ENCODE assay signal across 16 cellular contexts in genomic region chr17:55301521-55302406, GRCh38. TPM values are rescaled to one million over a fixed set of nuclear protein-coding genes. Genes with fewer than 3 reads are reported as not detected.
A peak's percentile ranks its signal among the peaks of the same experiment; 100 is the strongest.
DNase-seq lines count a peak whose midpoint lies in the region; ATAC-seq and TF ChIP-seq lines count a peak whose summit lies in the region.
"Had no signal": no experiment of that assay in that cellular context is flagged by ENCODE, and none has a peak within 500 bp of the region (broad histone marks: within the 10 kb centered on the region; RNA-seq: fewer than 3 reads in every experiment).

No MANE protein-coding gene starts in this region.

- H3K27me3 ChIP-seq in A673 (replicated peaks; ENCODE audit: insufficient read depth, low read depth, low read length, poor library complexity): no peaks in the 10 kb centered on the region
- no peaks in the 10 kb centered on the region for H3K27me3 ChIP-seq in left lung

- DNase-seq in A673 (ENCODE audit: low spot score) (peak; percentile 41), NCI-H1105 treated with DMSO at 0.1 percent for 48 hours (lab: John Stamatoyannopoulos, UW) (peak; percentile 15), cerebellar cortex (ENCODE audit: low spot score) (peak; percentile 16), left lung (no peak), AG20443 (ENCODE audit: low spot score) (no peak), iPS-NIHi7 (ENCODE audit: extremely low spot score) (no peak), DMS153 treated with DMSO at 0.1 percent for 48 hours (lab: John Stamatoyannopoulos, UW; ENCODE audit: unreplicated experiment) (no peak)
- DNase-seq: activated CD4-positive, alpha-beta memory T cell treated with anti-CD3 and anti-CD28 coated beads, Interleukin-2, amount 10 ng/mL, durations not matched to agents 7 days and 5 days; activated naive CD8-positive, alpha-beta T cell treated with anti-CD3 and anti-CD28 coated beads for 36 hours; activated T-cell treated with anti-CD3 and anti-CD28 coated beads, Interleukin-2, amount 50 U/mL, for 4 hours; COR-L47; foreskin melanocyte; H7; NCI-H1930; stimulated activated CD4-positive, alpha-beta T cell treated with anti-CD3 and anti-CD28 coated beads, Interleukin-2, amount 100 ng/mL, for 24 hours had no signal

- H3K4me3 ChIP-seq in A673 (ENCODE audit: low read depth, low read length, poor library complexity, severe bottlenecking) (no peak overlapping the region), left lung (no peak overlapping the region)

- CTCF ChIA-PET in A673 (lab: Charles Lee): no interaction called here

- no peak overlapping the region for H3K27ac ChIP-seq in A673 (ENCODE audit: low read depth, low read length, poor library complexity, severe bottlenecking)
- H3K27ac ChIP-seq in left lung: no peak overlapping the region

- no peak for TF ChIP-seq CTCF in A673 (conservative IDR thresholded peaks at IDR 0.05; ENCODE audit: low read depth, low read length)
- TF ChIP-seq CTCF in left lung (IDR thresholded peaks at IDR 0.05): no peak

- no TSS peak for BruUV-seq in A673 (replicated peaks; lab: Mats Ljungman, UMichigan)

- H3K4me1 ChIP-seq in A673 (ENCODE audit: insufficient read depth, low read length, poor library complexity, severe bottlenecking): peaks cover 6% of the 10 kb centered on the region
- H3K4me1 ChIP-seq in left lung: no peaks in the 10 kb centered on the region

- intact Hi-C loops in A673 (cut with micrococcal nuclease; ENCODE audit: unreplicated experiment): no loop called here
- intact Hi-C loops in left lung (cut with DNase I): no loop called here

- no peaks in the 10 kb centered on the region for H3K36me3 ChIP-seq in A673 (ENCODE audit: insufficient read depth, low read length, poor library complexity, severe bottlenecking)
- no peaks in the 10 kb centered on the region for H3K36me3 ChIP-seq in left lung

- POLR2A ChIA-PET in A673 (lab: Charles Lee; ENCODE audit: low non-redundant PET): no interaction called here

- H3K9me3 ChIP-seq in A673 (ENCODE audit: low read depth, low read length, poor library complexity, severe bottlenecking) (no peaks in the 10 kb centered on the region), left lung (no peaks in the 10 kb centered on the region)

- ATAC-seq in left lung (peak; percentile 41), GM21381 (IDR thresholded peaks at IDR 0.05; ENCODE audit: unreplicated experiment) (no peak)
- ATAC-seq: activated T-cell treated with anti-CD3 and anti-CD28 coated beads, Interleukin-2, amount 50 U/mL, for 4 hours had no signal

RNA-seq across cellular contexts. Expression of gene HLF, which starts 37.0 kb away (rescaled TPM):
- total RNA-seq in A673 (2021): 3.2 and 5.1 TPM in 2 replicates
- 1 to 10 TPM; 4.4 to 9.9 TPM for total RNA-seq in left lung

Comparison
In these comparisons a context has a peak if more than half of its experiments do, and no peak if none do; other contexts are left out.
1. DNase-seq: peak in A673 (single experiment), NCI-H1105 treated with DMSO at 0.1 percent for 48 hours (single experiment) and cerebellar cortex (single experiment); none in left lung (0 of 2), AG20443 (single experiment), iPS-NIHi7 (single experiment) and DMS153 treated with DMSO at 0.1 percent for 48 hours (single experiment).